8 cellular contexts compared by ENCODE assay signal in genomic region chr12:94377599-94377998, GRCh38.
"Had no signal": no experiment of that assay in that cellular context is flagged by ENCODE, and none has a peak within 500 bp of the region (broad histone marks: within the 10 kb centered on the region; RNA-seq: fewer than 3 reads in every experiment).

No MANE protein-coding gene starts in this region.

- H3K4me2 ChIP-seq: GM23338 had no signal

- H3K4me3 ChIP-seq: GM23338 had no signal

- H3K27ac ChIP-seq: HL-60 had no signal

- H3K4me3 Mint-ChIP-seq: GM23338, H9, IgD-negative memory B cell had no signal

- ATAC-seq: GM23338, HepG2 had no signal

- DNase-seq: H9, HCEC 1CT, KBM-7 had no signal

- FAIRE-seq: H1, HepG2 had no signal

- H3K9me3 Mint-ChIP-seq: GM23338, H9, IgD-negative memory B cell had no signal

- H2AFZ ChIP-seq: GM23338 had no signal

- H3K27ac Mint-ChIP-seq: GM23338, H9, IgD-negative memory B cell had no signal
